In genomic region chr16:79210629-79211028, GRCh38 we compare ENCODE assay signal across 20 cellular contexts.
DNase-seq lines count a peak whose midpoint lies in the region; ATAC-seq, FAIRE-seq and TF ChIP-seq lines count a peak whose summit lies in the region.
"Had no signal": no experiment of that assay in that cellular context is flagged by ENCODE, and none has a peak within 500 bp of the region (broad histone marks: within the 10 kb centered on the region; RNA-seq: fewer than 3 reads in every experiment).

No MANE protein-coding gene starts in this region.

- no peaks in the 10 kb centered on the region for H4K20me1 ChIP-seq in H1 (replicated peaks in 1 of 2; ENCODE audit: control insufficient read depth in 1 of 2, insufficient read depth in 2 of 2, low read length in 2 of 2)

- no peak overlapping the region for H3K27ac ChIP-seq in H1 (ENCODE audit: low read depth, low read length)
- H3K27ac ChIP-seq: 22Rv1, GM23248, HL-60 had no signal

- H4K8ac ChIP-seq in H1 (ENCODE audit: extremely low read depth, insufficient read depth, low read length) = no peak overlapping the region

- H3K18ac ChIP-seq in H1 (ENCODE audit: extremely low read depth, low read length) = 0 out of 2 replicates have a peak overlapping the region, but pooled peaks have one; percentile 21

- 85% methylated on average over 4 of the region's 4 CpGs; no CpG with 5 or more reads in 1 of the 2 experiments for WGBS in H1 (ENCODE audit: extremely low coverage in 1 of 2, insufficient coverage in 1 of 2, insufficient read length in 1 of 2, insufficient replicate concordance in 2 of 2, low coverage in 1 of 2, low lambda C conversion rate in 2 of 2, missing lambda C conversion rate in 1 of 2), 2 experiments

- H2BK5ac ChIP-seq in H1 (ENCODE audit: low read depth, low read length) = no peak overlapping the region

- no peaks in the 10 kb centered on the region; a peak in 1 of 7 replicates for H3K27me3 ChIP-seq in H1 (replicated peaks in 1 of 4; ENCODE audit: control insufficient read depth in 3 of 4, extremely low read depth in 1 of 4, insufficient read depth in 3 of 4, low read length in 3 of 4)

- no peak overlapping the region for H3K4ac ChIP-seq in H1 (replicated peaks; ENCODE audit: insufficient read length, low read depth, low read length)

- no peak overlapping the region for H3K27ac Mint-ChIP-seq in activated CD4-positive, alpha-beta T cell treated with anti-CD3 and anti-CD28 coated beads for 36 hours
- no peak overlapping the region for H3K27ac Mint-ChIP-seq in activated CD4-positive, alpha-beta T cell treated with anti-CD3 and anti-CD28 coated beads, Interleukin-2, amount 10 ng/mL, durations not matched to agents 7 days and 5 days
- no peak overlapping the region for H3K27ac Mint-ChIP-seq in activated naive CD4-positive, alpha-beta T cell treated with anti-CD3 and anti-CD28 coated beads for 36 hours
- H3K27ac Mint-ChIP-seq in stimulated activated memory B cell treated with anti-CD40 and anti-IgM and Interleukin-4, amounts not matched to agents 10 μg/mL and 1 μg/mL and 100 μg/mL, for 72 hours = no peak overlapping the region
- H3K27ac Mint-ChIP-seq: CD8-positive, alpha-beta T cell had no signal

- H3K27me3 Mint-ChIP-seq in activated CD4-positive, alpha-beta T cell treated with anti-CD3 and anti-CD28 coated beads for 36 hours = no peaks in the 10 kb centered on the region
- no peaks in the 10 kb centered on the region for H3K27me3 Mint-ChIP-seq in activated CD4-positive, alpha-beta T cell treated with anti-CD3 and anti-CD28 coated beads, Interleukin-2, amount 10 ng/mL, durations not matched to agents 7 days and 5 days
- H3K27me3 Mint-ChIP-seq in activated naive CD4-positive, alpha-beta T cell treated with anti-CD3 and anti-CD28 coated beads for 36 hours (ENCODE audit: low read depth) = no peaks in the 10 kb centered on the region
- no peaks in the 10 kb centered on the region for H3K27me3 Mint-ChIP-seq in stimulated activated memory B cell treated with anti-CD40 and anti-IgM and Interleukin-4, amounts not matched to agents 10 μg/mL and 1 μg/mL and 100 μg/mL, for 72 hours

- peak overlapping the region; percentile 62; the same call in 1 of the 2 replicates for H2BK20ac ChIP-seq in H1 (ENCODE audit: low read length)

- no peak overlapping the region for H3K14ac ChIP-seq in H1 (ENCODE audit: insufficient read length)

- no peak overlapping the region for H2AFZ ChIP-seq in H1 (ENCODE audit: low read length)
- H2AFZ ChIP-seq: GM23248 had no signal

- H4K91ac ChIP-seq in H1 (replicated peaks; ENCODE audit: insufficient read length, low read length) = no peak overlapping the region

- no peak overlapping the region for H2BK15ac ChIP-seq in H1 (ENCODE audit: low read length)

- peaks cover 1 to 9% (median 8%) of the 10 kb centered on the region in 4 experiments; a peak in 6 of 7 replicates for H3K4me1 ChIP-seq in H1 (replicated peaks in 1 of 4; ENCODE audit: control insufficient read depth in 3 of 4, insufficient read depth in 4 of 4, low read length in 3 of 4)

- intact Hi-C loops in activated CD4-positive, alpha-beta T cell treated with anti-CD3 and anti-CD28 coated beads for 36 hours (cut with DNase I, micrococcal nuclease) = no loop called here
- intact Hi-C loops in activated naive CD4-positive, alpha-beta T cell treated with anti-CD3 and anti-CD28 coated beads for 36 hours (cut with micrococcal nuclease) = no loop called here

- H3K36me3 Mint-ChIP-seq in activated CD4-positive, alpha-beta T cell treated with anti-CD3 and anti-CD28 coated beads for 36 hours (ENCODE audit: low read depth) = peaks cover 3% of the 10 kb centered on the region
- H3K36me3 Mint-ChIP-seq in activated CD4-positive, alpha-beta T cell treated with anti-CD3 and anti-CD28 coated beads, Interleukin-2, amount 10 ng/mL, durations not matched to agents 7 days and 5 days (ENCODE audit: low read depth) = no peaks in the 10 kb centered on the region
- H3K36me3 Mint-ChIP-seq in activated naive CD4-positive, alpha-beta T cell treated with anti-CD3 and anti-CD28 coated beads for 36 hours (ENCODE audit: low read depth) = peaks cover 1% of the 10 kb centered on the region
- peaks cover 7% of the 10 kb centered on the region for H3K36me3 Mint-ChIP-seq in stimulated activated memory B cell treated with anti-CD40 and anti-IgM and Interleukin-4, amounts not matched to agents 10 μg/mL and 1 μg/mL and 100 μg/mL, for 72 hours
- H3K36me3 Mint-ChIP-seq: CD8-positive, alpha-beta T cell had no signal

- no peak for FAIRE-seq in H1 (lab: Jason Lieb, UNC)
- FAIRE-seq: D721Med, G401.6, GM12891 had no signal

- CTCF ChIA-PET in activated CD4-positive, alpha-beta T cell treated with anti-CD3 and anti-CD28 coated beads for 36 hours (lab: Charles Lee) = interaction anchor here (1.4 kb wide), 1 partner anchor 17 kb away, joined by 3 read pairs; no protein-coding TSS in a partner anchor
- CTCF ChIA-PET in activated CD4-positive, alpha-beta T cell treated with anti-CD3 and anti-CD28 coated beads, Interleukin-2, amount 10 ng/mL, durations not matched to agents 7 days and 5 days (lab: Charles Lee) = no interaction called here
- CTCF ChIA-PET in activated naive CD4-positive, alpha-beta T cell treated with anti-CD3 and anti-CD28 coated beads for 36 hours (lab: Charles Lee) = no interaction called here
- CTCF ChIA-PET in H1 (lab: Charles Lee; ENCODE audit: partially characterized antibody) = interaction anchor here (0.5 to 0.6 kb wide), 2 partner anchors 269 to 353 kb away, joined by 3 read pairs; no protein-coding TSS in a partner anchor

- peaks cover 9% of the 10 kb centered on the region for H3K4me1 Mint-ChIP-seq in activated CD4-positive, alpha-beta T cell treated with anti-CD3 and anti-CD28 coated beads for 36 hours
- H3K4me1 Mint-ChIP-seq in activated CD4-positive, alpha-beta T cell treated with anti-CD3 and anti-CD28 coated beads, Interleukin-2, amount 10 ng/mL, durations not matched to agents 7 days and 5 days = no peaks in the 10 kb centered on the region
- H3K4me1 Mint-ChIP-seq in activated naive CD4-positive, alpha-beta T cell treated with anti-CD3 and anti-CD28 coated beads for 36 hours (ENCODE audit: low read depth) = no peaks in the 10 kb centered on the region
- H3K4me1 Mint-ChIP-seq in stimulated activated memory B cell treated with anti-CD40 and anti-IgM and Interleukin-4, amounts not matched to agents 10 μg/mL and 1 μg/mL and 100 μg/mL, for 72 hours = no peaks in the 10 kb centered on the region

- no peaks in the 10 kb centered on the region for H3K36me3 ChIP-seq in H1 (ENCODE audit: control insufficient read depth in 2 of 4, insufficient read depth in 4 of 4, low read length in 3 of 4)

- H3K4me3 ChIP-seq in H1 (ENCODE audit: extremely low read depth in 1 of 4, insufficient read depth in 2 of 4, low read depth in 3 of 4, low read length in 4 of 4) = no peak overlapping the region
- H3K4me3 ChIP-seq: GM23248 had no signal

- H3K9ac ChIP-seq in H1 (replicated peaks in 1 of 4; ENCODE audit: extremely low read depth in 1 of 4, low read depth in 3 of 4, low read length in 3 of 4) = no peak overlapping the region
- H3K9ac ChIP-seq: GM23248 had no signal

- no peak overlapping the region for H3K23ac ChIP-seq in H1 (ENCODE audit: insufficient read length)

- no peak overlapping the region for H2AK5ac ChIP-seq in H1 (ENCODE audit: low read depth, low read length)

- H3K23me2 ChIP-seq in H1 (ENCODE audit: low read depth, low read length) = no peaks in the 10 kb centered on the region

- POLR2A ChIA-PET in activated CD4-positive, alpha-beta T cell treated with anti-CD3 and anti-CD28 coated beads for 36 hours (lab: Charles Lee) = no interaction called here
- POLR2A ChIA-PET in activated CD4-positive, alpha-beta T cell treated with anti-CD3 and anti-CD28 coated beads, Interleukin-2, amount 10 ng/mL, durations not matched to agents 7 days and 5 days (lab: Charles Lee) = no interaction called here
- POLR2A ChIA-PET in H1 (lab: Charles Lee; ENCODE audit: partially characterized antibody) = no interaction called here

- DNase-seq in activated CD4-positive, alpha-beta T cell treated with anti-CD3 and anti-CD28 coated beads for 36 hours = peak; percentile 44
- DNase-seq in activated CD4-positive, alpha-beta T cell treated with anti-CD3 and anti-CD28 coated beads, Interleukin-2, amount 10 ng/mL, durations not matched to agents 7 days and 5 days = no peak
- peak; percentile 14 for DNase-seq in activated naive CD4-positive, alpha-beta T cell treated with anti-CD3 and anti-CD28 coated beads for 36 hours
- DNase-seq in activated naive CD4-positive, alpha-beta T cell treated with Interleukin-2 at 50 U/mL for 16 hours = no peak
- DNase-seq in H1 (ENCODE audit: low read depth in 1 of 2, low spot score in 2 of 2) (no peak), SW480 (ENCODE audit: low spot score) (no peak)
- DNase-seq: CD8-positive, alpha-beta T cell; COR-L47; DMS153; DMS79 treated with DMSO at 0.1 percent for 48 hours; EL; GM23248; H7 had no signal

- H2BK12ac ChIP-seq in H1 (ENCODE audit: low read depth, low read length) = no peak overlapping the region; the same call in 1 of the 2 replicates

- ATAC-seq in activated CD4-positive, alpha-beta T cell treated with anti-CD3 and anti-CD28 coated beads for 36 hours = peak; percentile 78
- ATAC-seq in stimulated activated memory B cell treated with anti-CD40 and anti-IgM and Interleukin-4, amounts not matched to agents 10 μg/mL and 1 μg/mL and 100 μg/mL, for 72 hours = no peak
- ATAC-seq: CD8-positive, alpha-beta T cell had no signal

- no peak for TF ChIP-seq POLR2A in H1 (IDR thresholded peaks at IDR 0.05; ENCODE audit: control extremely low read depth in 1 of 2, low read depth in 2 of 2, low read length in 2 of 2)

- no peaks in the 10 kb centered on the region for H3K79me1 ChIP-seq in H1 (ENCODE audit: low read depth, low read length)

- no peaks in the 10 kb centered on the region for H3K9me3 ChIP-seq in H1 (ENCODE audit: insufficient read depth in 2 of 2, low read depth in 1 of 2, low read length in 1 of 2)

- no peaks in the 10 kb centered on the region for H3K79me2 ChIP-seq in H1 (ENCODE audit: control insufficient read depth in 1 of 2, insufficient read depth in 2 of 2, low read length in 2 of 2)

- TF ChIP-seq EP300 in H1 (IDR thresholded peaks at IDR 0.05; ENCODE audit: borderline replicate concordance in 1 of 2, low read depth in 2 of 2, low read length in 2 of 2) = no peak

- no peak for TF ChIP-seq RAD21 in H1 (IDR thresholded peaks at IDR 0.05 in 1 of 2, conservative IDR thresholded peaks at IDR 0.05 in 1 of 2; ENCODE audit: low read depth in 2 of 2, low read length in 2 of 2)

- no peak overlapping the region for H3K4me3 Mint-ChIP-seq in activated CD4-positive, alpha-beta T cell treated with anti-CD3 and anti-CD28 coated beads for 36 hours
- H3K4me3 Mint-ChIP-seq in activated CD4-positive, alpha-beta T cell treated with anti-CD3 and anti-CD28 coated beads, Interleukin-2, amount 10 ng/mL, durations not matched to agents 7 days and 5 days = no peak overlapping the region
- no peak overlapping the region for H3K4me3 Mint-ChIP-seq in activated naive CD4-positive, alpha-beta T cell treated with anti-CD3 and anti-CD28 coated beads for 36 hours
- H3K4me3 Mint-ChIP-seq in stimulated activated memory B cell treated with anti-CD40 and anti-IgM and Interleukin-4, amounts not matched to agents 10 μg/mL and 1 μg/mL and 100 μg/mL, for 72 hours = no peak overlapping the region
- H3K4me3 Mint-ChIP-seq: CD14-positive monocyte; CD8-positive, alpha-beta T cell had no signal

- no peak overlapping the region for H2BK120ac ChIP-seq in H1 (replicated peaks; ENCODE audit: low read depth, low read length)

- H3K4me2 ChIP-seq in H1 (ENCODE audit: insufficient read depth in 1 of 2, low read depth in 2 of 2, low read length in 2 of 2) = no peak overlapping the region

- no peak overlapping the region for H3K56ac ChIP-seq in H1 (replicated peaks; ENCODE audit: insufficient read length, low read depth, low read length)

- no peak for TF ChIP-seq CTCF in H1 (IDR thresholded peaks at IDR 0.05; ENCODE audit: control extremely low read depth in 1 of 3, insufficient read depth in 1 of 3, low read depth in 1 of 3, low read length in 3 of 3)

- peaks cover 9% of the 10 kb centered on the region for H3K9me3 Mint-ChIP-seq in activated CD4-positive, alpha-beta T cell treated with anti-CD3 and anti-CD28 coated beads for 36 hours (ENCODE audit: low read depth)
- peaks cover 15% of the 10 kb centered on the region for H3K9me3 Mint-ChIP-seq in activated CD4-positive, alpha-beta T cell treated with anti-CD3 and anti-CD28 coated beads, Interleukin-2, amount 10 ng/mL, durations not matched to agents 7 days and 5 days
- H3K9me3 Mint-ChIP-seq in activated naive CD4-positive, alpha-beta T cell treated with anti-CD3 and anti-CD28 coated beads for 36 hours = peaks cover 5% of the 10 kb centered on the region
- peaks cover 5% of the 10 kb centered on the region for H3K9me3 Mint-ChIP-seq in stimulated activated memory B cell treated with anti-CD40 and anti-IgM and Interleukin-4, amounts not matched to agents 10 μg/mL and 1 μg/mL and 100 μg/mL, for 72 hours

- no peak overlapping the region for H4K5ac ChIP-seq in H1 (ENCODE audit: insufficient read length, low read depth, low read length)

Comparison
In these comparisons a context has a peak if more than half of its experiments do, and no peak if none do; other contexts are left out.
1. DNase-seq: peak in activated CD4-positive, alpha-beta T cell treated with anti-CD3 and anti-CD28 coated beads for 36 hours (single experiment) and activated naive CD4-positive, alpha-beta T cell treated with anti-CD3 and anti-CD28 coated beads for 36 hours (single experiment); none in activated CD4-positive, alpha-beta T cell treated with anti-CD3 and anti-CD28 coated beads, Interleukin-2, amount 10 ng/mL, durations not matched to agents 7 days and 5 days (single experiment), activated naive CD4-positive, alpha-beta T cell treated with Interleukin-2 at 50 U/mL for 16 hours (single experiment), H1 (0 of 2) and SW480 (single experiment).
2. CTCF ChIA-PET loops: an anchor here in activated CD4-positive, alpha-beta T cell treated with anti-CD3 and anti-CD28 coated beads for 36 hours (1.4 kb wide) and H1 (0.5 to 0.6 kb wide); none called in activated CD4-positive, alpha-beta T cell treated with anti-CD3 and anti-CD28 coated beads, Interleukin-2, amount 10 ng/mL, durations not matched to agents 7 days and 5 days and activated naive CD4-positive, alpha-beta T cell treated with anti-CD3 and anti-CD28 coated beads for 36 hours.